Comparison of ENCODE assay signal across 2 cellular contexts in genomic region chrX:119768436-119768835, GRCh38. TPM values are rescaled to one million over a fixed set of nuclear protein-coding genes. Genes with fewer than 3 reads are reported as not detected.
"Had no signal": no experiment of that assay in that cellular context is flagged by ENCODE, and none has a peak within 500 bp of the region (broad histone marks: within the 10 kb centered on the region; RNA-seq: fewer than 3 reads in every experiment).

No MANE protein-coding gene starts in this region.

RNA-seq across cellular contexts. Expression of gene SOWAHD, which starts 10.0 kb away (rescaled TPM):
- total RNA-seq: psoas muscle, vagina had no signal
